ENCODE assay signal across 8 cellular contexts in the genomic region with DNA sequence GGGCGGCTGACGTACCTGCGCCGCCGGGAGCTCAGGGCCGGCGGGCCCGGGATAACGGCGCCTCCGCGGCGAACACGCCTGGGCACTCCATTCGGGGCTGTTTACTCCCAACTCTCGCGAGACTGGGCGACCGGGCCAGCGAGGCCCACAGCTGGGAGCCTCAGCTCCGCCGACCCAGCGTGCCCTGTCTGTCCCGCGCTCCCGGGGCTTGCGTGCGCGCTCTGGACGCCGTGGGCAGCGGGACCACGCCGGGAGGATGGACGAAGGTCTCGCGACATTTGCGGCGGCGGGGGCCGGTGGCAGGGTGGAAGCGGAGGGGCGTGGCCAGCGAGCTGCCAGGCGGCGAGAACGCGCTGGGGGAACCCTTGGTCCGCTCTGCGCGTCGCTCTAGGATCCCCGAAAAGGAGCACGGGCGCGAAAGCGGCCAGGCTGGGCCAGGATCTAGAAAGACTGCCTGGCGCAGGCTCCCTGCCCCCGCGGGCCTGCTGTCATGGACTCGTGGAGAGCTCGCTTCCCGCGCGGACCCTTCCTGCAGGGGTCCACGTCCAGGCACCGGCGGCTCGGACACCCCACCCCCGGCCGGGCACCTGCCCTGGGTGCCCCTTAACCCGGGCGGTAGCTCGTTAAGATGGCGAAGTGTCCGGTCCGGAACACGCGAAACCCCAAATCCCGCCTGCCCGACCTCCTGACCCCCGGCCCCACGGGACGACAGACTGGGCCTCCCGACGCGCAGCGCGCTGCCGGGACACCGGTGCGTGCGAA. TPM values are rescaled to one million over a fixed set of nuclear protein-coding genes. Genes with fewer than 3 reads are reported as not detected.
DNase-seq lines count a peak whose midpoint lies in the region; ATAC-seq and TF ChIP-seq lines count a peak whose summit lies in the region.

Gene MBTPS1, minus strand, starts transcription at position 223 of the 762 bp plus-strand sequence. CDS start 15,159 bp downstream, outside the sequence.

- ATAC-seq in HG02610 (IDR thresholded peaks at IDR 0.05; ENCODE audit: unreplicated experiment) (peak; percentile 94), SK-N-SH treated with all-trans-retinoic acid at 6 μM for 48 hours (peak; percentile 97), thoracic aorta (ENCODE audit: insufficient number of reproducible peaks, low FRiP score, low read depth) (peak; percentile 98)
- ATAC-seq in activated naive CD4-positive, alpha-beta T cell treated with anti-CD3 and anti-CD28 coated beads, Interleukin-2, amount 50 U/mL, for 72 hours, result peak; percentile 91 to 94

- no peaks in the 10 kb centered on the region for H3K9me3 Mint-ChIP-seq in activated naive CD4-positive, alpha-beta T cell treated with anti-CD3 and anti-CD28 coated beads, Interleukin-2, amount 50 U/mL, for 72 hours

- H3K36me3 Mint-ChIP-seq in activated naive CD4-positive, alpha-beta T cell treated with anti-CD3 and anti-CD28 coated beads, Interleukin-2, amount 50 U/mL, for 72 hours, result peaks cover 0 to 4% of the 10 kb centered on the region in 2 donors

- TF ChIP-seq CTCF in osteoblast (IDR thresholded peaks at IDR 0.05; ENCODE audit: extremely low read depth, low read depth, low read length) (no peak), thoracic aorta (IDR thresholded peaks at IDR 0.05) (no peak)

- H3K27ac ChIP-seq in osteoblast (ENCODE audit: low read depth, low read length) (peak within 1 kb of the TSS; percentile 91), thoracic aorta (peak within 1 kb of the TSS; percentile 85)

- H3K4me1 ChIP-seq in osteoblast (ENCODE audit: insufficient read depth, low read length) (peaks cover 14% of the 10 kb centered on the region), thoracic aorta (ENCODE audit: control insufficient read depth in 1 of 2, low read depth in 2 of 2) (peaks cover 3 to 24% of the 10 kb centered on the region in 2 donors)

- peaks cover 46% of the 10 kb centered on the region for H3K79me2 ChIP-seq in osteoblast (ENCODE audit: insufficient read depth, low read length)

- H3K9me3 ChIP-seq in osteoblast (ENCODE audit: low read depth, low read length) (no peaks in the 10 kb centered on the region), thoracic aorta (no peaks in the 10 kb centered on the region)

- peak within 1 kb of the TSS; percentile 100 for H3K4me3 ChIP-seq in GM08714 (ENCODE audit: low read length)
- peak within 1 kb of the TSS; percentile 96 for H3K4me3 ChIP-seq in osteoblast (ENCODE audit: insufficient read depth, low read length)
- peak within 1 kb of the TSS; percentile 90 for H3K4me3 ChIP-seq in thoracic aorta

- H3K36me3 ChIP-seq in osteoblast (ENCODE audit: insufficient read depth, low read length) (no peaks in the 10 kb centered on the region), thoracic aorta (no peaks in the 10 kb centered on the region)

- peaks cover 3% of the 10 kb centered on the region for H4K20me1 ChIP-seq in osteoblast (ENCODE audit: insufficient read depth, low read length)

- H3K4me2 ChIP-seq in osteoblast (ENCODE audit: insufficient read depth, low read length), result peak within 1 kb of the TSS; percentile 100

- H3K27me3 ChIP-seq in osteoblast (ENCODE audit: insufficient read depth, low read length) (no peaks in the 10 kb centered on the region), thoracic aorta (replicated peaks; ENCODE audit: insufficient read depth) (no peaks in the 10 kb centered on the region)

- DNase-seq in NCI-H1092 (lab: John Stamatoyannopoulos, UW), result peak; percentile 97
- DNase-seq in activated naive CD4-positive, alpha-beta T cell treated with anti-CD3 and anti-CD28 coated beads, Interleukin-2, amount 50 U/mL, for 72 hours (ENCODE audit: low spot score in 2 of 2), result peak; percentile 99
- DNase-seq in glomerular visceral epithelial cell (ENCODE audit: extremely low spot score), result peak; percentile 97
- DNase-seq in osteoblast (ENCODE audit: insufficient read length, low spot score, missing footprints), result peak; percentile 99
- DNase-seq in thoracic aorta (ENCODE audit: low spot score), result peak; percentile 85

- H2AFZ ChIP-seq in osteoblast (ENCODE audit: low read length), result peak within 1 kb of the TSS; percentile 91

- H3K27ac Mint-ChIP-seq in activated naive CD4-positive, alpha-beta T cell treated with anti-CD3 and anti-CD28 coated beads, Interleukin-2, amount 50 U/mL, for 72 hours, result peak within 1 kb of the TSS; percentile 92 to 99

TF ChIP-seq in SK-N-SH treated with all-trans-retinoic acid at 6 μM for 48 hours, 23 proteins besides CTCF, POLR2A, EP300 and RAD21 (continues in another document):
- no peak for TF ChIP-seq TCF4 (CRISPR knock-in tag; IDR thresholded peaks at IDR 0.05; ENCODE audit: borderline replicate concordance)
- TF ChIP-seq ARNTL (CRISPR knock-in tag; IDR thresholded peaks at IDR 0.05; ENCODE audit: borderline replicate concordance, low read depth), result no peak
- TF ChIP-seq, protein P1, sequence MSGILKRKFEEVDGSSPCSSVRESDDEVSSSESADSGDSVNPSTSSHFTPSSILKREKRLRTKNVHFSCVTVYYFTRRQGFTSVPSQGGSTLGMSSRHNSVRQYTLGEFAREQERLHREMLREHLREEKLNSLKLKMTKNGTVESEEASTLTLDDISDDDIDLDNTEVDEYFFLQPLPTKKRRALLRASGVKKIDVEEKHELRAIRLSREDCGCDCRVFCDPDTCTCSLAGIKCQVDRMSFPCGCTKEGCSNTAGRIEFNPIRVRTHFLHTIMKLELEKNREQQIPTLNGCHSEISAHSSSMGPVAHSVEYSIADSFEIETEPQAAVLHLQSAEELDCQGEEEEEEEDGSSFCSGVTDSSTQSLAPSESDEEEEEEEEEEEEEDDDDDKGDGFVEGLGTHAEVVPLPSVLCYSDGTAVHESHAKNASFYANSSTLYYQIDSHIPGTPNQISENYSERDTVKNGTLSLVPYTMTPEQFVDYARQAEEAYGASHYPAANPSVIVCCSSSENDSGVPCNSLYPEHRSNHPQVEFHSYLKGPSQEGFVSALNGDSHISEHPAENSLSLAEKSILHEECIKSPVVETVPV (CRISPR knock-in tag; IDR thresholded peaks at IDR 0.05), result no peak
- TF ChIP-seq ISL1 (CRISPR knock-in tag; IDR thresholded peaks at IDR 0.05), result no peak
- TF ChIP-seq, protein P2, sequence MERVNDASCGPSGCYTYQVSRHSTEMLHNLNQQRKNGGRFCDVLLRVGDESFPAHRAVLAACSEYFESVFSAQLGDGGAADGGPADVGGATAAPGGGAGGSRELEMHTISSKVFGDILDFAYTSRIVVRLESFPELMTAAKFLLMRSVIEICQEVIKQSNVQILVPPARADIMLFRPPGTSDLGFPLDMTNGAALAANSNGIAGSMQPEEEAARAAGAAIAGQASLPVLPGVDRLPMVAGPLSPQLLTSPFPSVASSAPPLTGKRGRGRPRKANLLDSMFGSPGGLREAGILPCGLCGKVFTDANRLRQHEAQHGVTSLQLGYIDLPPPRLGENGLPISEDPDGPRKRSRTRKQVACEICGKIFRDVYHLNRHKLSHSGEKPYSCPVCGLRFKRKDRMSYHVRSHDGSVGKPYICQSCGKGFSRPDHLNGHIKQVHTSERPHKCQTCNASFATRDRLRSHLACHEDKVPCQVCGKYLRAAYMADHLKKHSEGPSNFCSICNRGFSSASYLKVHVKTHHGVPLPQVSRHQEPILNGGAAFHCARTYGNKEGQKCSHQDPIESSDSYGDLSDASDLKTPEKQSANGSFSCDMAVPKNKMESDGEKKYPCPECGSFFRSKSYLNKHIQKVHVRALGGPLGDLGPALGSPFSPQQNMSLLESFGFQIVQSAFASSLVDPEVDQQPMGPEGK (CRISPR knock-in tag; IDR thresholded peaks at IDR 0.05; ENCODE audit: borderline replicate concordance), result no peak
- TF ChIP-seq TSHZ2 (CRISPR knock-in tag; IDR thresholded peaks at IDR 0.05), result no peak
- TF ChIP-seq ESRRG (CRISPR knock-in tag; IDR thresholded peaks at IDR 0.05), result no peak
- no peak for TF ChIP-seq OSR1 (CRISPR knock-in tag; IDR thresholded peaks at IDR 0.05)
- no peak for TF ChIP-seq ZFP3 (CRISPR knock-in tag; IDR thresholded peaks at IDR 0.05)
- no peak for TF ChIP-seq TOX (CRISPR knock-in tag; IDR thresholded peaks at IDR 0.05; ENCODE audit: borderline replicate concordance)
- TF ChIP-seq BACH2 (CRISPR knock-in tag; IDR thresholded peaks at IDR 0.05; ENCODE audit: borderline replicate concordance), result no peak
- TF ChIP-seq ZNF565 (CRISPR knock-in tag; conservative IDR thresholded peaks at IDR 0.05; ENCODE audit: low read depth), result no peak
- no peak for TF ChIP-seq ZFP30 (CRISPR knock-in tag; IDR thresholded peaks at IDR 0.05)
- no peak for TF ChIP-seq SNAI2 (CRISPR knock-in tag; IDR thresholded peaks at IDR 0.05)

RNA-seq across cellular contexts. Expression of gene MBTPS1, which starts in this region (rescaled TPM):
- 10 to 100 TPM; 39.9 to 41.1 TPM for total RNA-seq in activated naive CD4-positive, alpha-beta T cell treated with anti-CD3 and anti-CD28 coated beads, Interleukin-2, amount 50 U/mL, for 72 hours
- 114 and 133 TPM in 2 replicates for total RNA-seq in osteoblast
- total RNA-seq in thoracic aorta, result 10 to 100 TPM; 91.9 to 98.2 TPM

Comparison
In these comparisons a context has a peak if more than half of its experiments do, and no peak if none do; other contexts are left out.
1. Peak in every context shown above with its lines: DNase-seq, ATAC-seq, H3K4me3 ChIP-seq and H3K27ac ChIP-seq.